Comparison of ENCODE assay signal across 8 cellular contexts in the genomic region with DNA sequence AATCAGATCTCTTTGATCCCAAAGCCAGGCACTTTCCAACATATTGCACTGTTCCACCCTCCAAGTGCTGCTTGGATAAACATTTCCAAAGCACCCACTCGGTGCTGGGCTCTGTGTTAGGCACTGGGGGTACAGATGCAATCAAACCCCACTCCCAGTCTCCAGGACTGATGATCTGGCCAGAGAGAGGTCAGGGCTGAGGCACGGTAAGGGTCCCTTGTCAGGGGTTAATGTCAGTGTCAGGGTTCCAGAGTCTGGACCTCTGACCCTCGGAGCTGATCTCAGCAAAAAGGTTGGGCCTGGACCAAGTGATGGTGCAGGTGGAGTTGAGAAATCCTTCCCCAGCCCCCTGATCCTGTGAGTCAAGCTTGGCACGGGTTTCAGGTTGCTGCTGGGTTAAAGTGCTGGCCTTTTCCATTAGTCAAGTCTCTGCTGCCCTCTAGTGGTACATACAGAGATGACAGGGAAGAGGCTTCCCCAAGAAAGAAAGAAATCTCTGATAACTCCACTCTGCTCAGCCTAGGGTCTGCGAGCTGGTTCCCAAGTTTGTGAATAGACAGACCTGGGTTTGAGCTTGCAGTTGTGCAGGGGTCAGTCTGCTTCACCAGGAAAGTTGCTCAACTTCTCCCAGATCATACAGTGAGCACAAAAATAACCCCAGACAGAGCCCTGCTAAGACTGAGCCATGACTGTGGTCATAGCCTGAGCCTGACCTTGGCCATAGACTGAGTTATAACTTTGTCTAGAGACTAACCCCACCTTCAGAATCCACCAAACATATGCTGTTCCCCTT.
DNase-seq lines count a peak whose midpoint lies in the region; ATAC-seq and TF ChIP-seq lines count a peak whose summit lies in the region.

No MANE protein-coding gene starts in this region.

- no peaks in the 10 kb centered on the region for H3K4me1 ChIP-seq in body of pancreas

- no peak for TF ChIP-seq POLR2A in body of pancreas (IDR thresholded peaks at IDR 0.05)

- TF ChIP-seq CTCF in body of pancreas (IDR thresholded peaks at IDR 0.05) = peak; percentile 73 to 87 (median 81)

- H3K27me3 ChIP-seq in body of pancreas = no peaks in the 10 kb centered on the region

- WGBS in body of pancreas, 2 donors = 15 to 18% methylated on average over 4 to 5 of the region's 5 CpGs

- no peaks in the 10 kb centered on the region for H3K9me3 ChIP-seq in body of pancreas

- H3K27ac ChIP-seq in body of pancreas = no peak overlapping the region

- no peak overlapping the region for H3K4me3 ChIP-seq in body of pancreas

- ATAC-seq in GM18907 (IDR thresholded peaks at IDR 0.05; ENCODE audit: unreplicated experiment) (peak; percentile 76), body of pancreas (peak; percentile 66), HG02885 (IDR thresholded peaks at IDR 0.05; ENCODE audit: poor library complexity, unreplicated experiment) (no peak)

- intact Hi-C loops in body of pancreas (cut with DNase I) = no loop called here

- DNase-seq in CMK (ENCODE audit: low read depth) (peak; percentile 26), Kasumi-1 (lab: John Stamatoyannopoulos, UW) (peak; percentile 75 to 80), RPMI8226 (peak; percentile 75), body of pancreas (peak; percentile 61 to 75 (median 70)), inferior parietal cortex (ENCODE audit: extremely low spot score) (peak; percentile 92)
- peak; percentile 17 for DNase-seq in stimulated activated CD4-positive, alpha-beta T cell treated with anti-CD3 and anti-CD28 coated beads, Interleukin-2, amount 100 ng/mL, for 4 hours (ENCODE audit: low read depth)

- H3K36me3 ChIP-seq in body of pancreas (replicated peaks in 1 of 2; ENCODE audit: insufficient read depth in 1 of 2, low read depth in 2 of 2) = no peaks in the 10 kb centered on the region

Comparison
In these comparisons a context has a peak if more than half of its experiments do, and no peak if none do; other contexts are left out.
1. DNase-seq: peak in every context shown above with its lines; median percentile 92 in inferior parietal cortex; 78 in Kasumi-1; 75 in RPMI8226; 70 in body of pancreas; 26 in CMK; 17 in stimulated activated CD4-positive, alpha-beta T cell treated with anti-CD3 and anti-CD28 coated beads, Interleukin-2, amount 100 ng/mL, for 4 hours.